In the genomic region with DNA sequence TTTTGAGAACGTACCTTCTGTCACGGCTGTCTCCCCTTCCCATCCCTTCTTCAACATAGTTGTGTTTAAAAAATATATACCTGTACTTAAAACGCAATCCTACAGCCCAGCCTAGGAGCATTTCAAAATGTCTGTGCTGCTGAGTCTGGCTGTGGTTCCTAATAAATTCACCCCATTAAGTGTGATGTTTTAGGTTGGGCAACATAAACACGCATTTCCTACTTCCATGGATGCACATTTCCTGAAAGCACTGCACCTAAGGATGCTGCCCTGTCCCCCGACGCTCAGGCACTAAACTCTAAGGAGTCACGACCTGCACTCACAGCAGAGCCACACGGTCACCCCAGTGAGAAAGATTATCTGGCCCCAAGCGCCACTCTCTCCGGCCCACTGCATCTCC, we compare ENCODE assay signal across 1 cellular context.
TF ChIP-seq lines count a peak whose summit lies in the region.

No MANE protein-coding gene starts in this region.

TF ChIP-seq in HCT116, 20 proteins besides CTCF, POLR2A, EP300 and RAD21 (continued from another document):
- no peak for TF ChIP-seq SIN3A (IDR thresholded peaks at IDR 0.05; ENCODE audit: low read depth)
- TF ChIP-seq ELF1 (IDR thresholded peaks at IDR 0.05; ENCODE audit: borderline replicate concordance, low read depth) = no peak
- no peak for TF ChIP-seq EZH2 (IDR thresholded peaks at IDR 0.05)
- no peak for TF ChIP-seq SRF (IDR thresholded peaks at IDR 0.05; ENCODE audit: low read depth)
